ENCODE assay signal across 8 cellular contexts in genomic region chr2:205024822-205025518, GRCh38.
DNase-seq lines count a peak whose midpoint lies in the region; ATAC-seq and TF ChIP-seq lines count a peak whose summit lies in the region.

No MANE protein-coding gene starts in this region.

- DNase-seq in H4 (ENCODE audit: low spot score) = peak; percentile 91
- peak; percentile 90 to 96 for DNase-seq in SJSA1 (ENCODE audit: low read depth in 1 of 2, low spot score in 2 of 2)
- DNase-seq in dedifferentiated amniotic fluid mesenchymal stem cell (ENCODE audit: extremely low spot score) = peak; percentile 95
- DNase-seq in midbrain (lab: John Stamatoyannopoulos, UW) = peak; percentile 56
- no peak for DNase-seq in upper lobe of left lung
- no peak for DNase-seq in NCI-H2171 treated with DMSO at 0.1 percent for 48 hours (lab: John Stamatoyannopoulos, UW)
- no peak for DNase-seq in MM.1S

- H3K27ac ChIP-seq in SJSA1 = peak overlapping the region; percentile 98
- peak overlapping the region in 1 of 4 donors; percentile 4 for H3K27ac ChIP-seq in upper lobe of left lung
- H3K27ac ChIP-seq in MM.1S (ENCODE audit: low read length) = no peak overlapping the region

- no peak for TF ChIP-seq POLR2A in upper lobe of left lung (IDR thresholded peaks at IDR 0.05)

- H2AFZ ChIP-seq in MM.1S (ENCODE audit: low read length) = no peak overlapping the region

- no peaks in the 10 kb centered on the region for H4K20me1 ChIP-seq in MM.1S (ENCODE audit: insufficient read depth, low read length)

- H3K4me3 ChIP-seq in SJSA1 (peak overlapping the region; percentile 30), upper lobe of left lung (no peak overlapping the region), MM.1S (ENCODE audit: low read length) (no peak overlapping the region)

- H3K36me3 ChIP-seq in SJSA1 (no peaks in the 10 kb centered on the region), upper lobe of left lung (no peaks in the 10 kb centered on the region), MM.1S (replicated peaks; ENCODE audit: insufficient read depth, low read length) (no peaks in the 10 kb centered on the region)

- 54 to 61% methylated on average over 10 of the region's 10 CpGs for WGBS in upper lobe of left lung, 2 donors

- H3K4me2 ChIP-seq in MM.1S (ENCODE audit: low read depth, low read length) = no peak overlapping the region

- H3K79me2 ChIP-seq in MM.1S (ENCODE audit: low read length) = no peaks in the 10 kb centered on the region

- H3K27me3 ChIP-seq in SJSA1 (replicated peaks) (no peaks in the 10 kb centered on the region), upper lobe of left lung (no peaks in the 10 kb centered on the region), MM.1S (replicated peaks; ENCODE audit: insufficient read depth, low read length) (no peaks in the 10 kb centered on the region)

- TF ChIP-seq CTCF in upper lobe of left lung (IDR thresholded peaks at IDR 0.05) (no peak), MM.1S (IDR thresholded peaks at IDR 0.05; ENCODE audit: low read length) (no peak)

- peak; percentile 73 to 93 for ATAC-seq in upper lobe of left lung (ENCODE audit: low FRiP score in 2 of 2)
- no peak for ATAC-seq in HG02970 (IDR thresholded peaks at IDR 0.05; ENCODE audit: low FRiP score, unreplicated experiment)

- no peak overlapping the region for H3K9ac ChIP-seq in MM.1S (ENCODE audit: low read length)

- H3F3A ChIP-seq in MM.1S (ENCODE audit: insufficient read depth, low read length) = no peaks in the 10 kb centered on the region

- TF ChIP-seq EP300 in upper lobe of left lung (IDR thresholded peaks at IDR 0.05) = no peak

- H3K4me1 ChIP-seq in SJSA1 (replicated peaks) = peaks cover 26% of the 10 kb centered on the region
- H3K4me1 ChIP-seq in upper lobe of left lung = peaks cover 0 to 6% (median 0%) of the 10 kb centered on the region in 4 donors
- no peaks in the 10 kb centered on the region for H3K4me1 ChIP-seq in MM.1S (ENCODE audit: low read length)

- H3K9me3 ChIP-seq in SJSA1 (replicated peaks) (no peaks in the 10 kb centered on the region), upper lobe of left lung (no peaks in the 10 kb centered on the region), MM.1S (replicated peaks; ENCODE audit: insufficient read depth, low read length) (no peaks in the 10 kb centered on the region)

- H3K9me2 ChIP-seq in MM.1S (replicated peaks; ENCODE audit: insufficient read depth, low read length) = no peaks in the 10 kb centered on the region

Comparison
In these comparisons a context has a peak if more than half of its experiments do, and no peak if none do; other contexts are left out.
1. DNase-seq: peak in H4 (single experiment), SJSA1 (2 of 2), dedifferentiated amniotic fluid mesenchymal stem cell (single experiment) and midbrain (single experiment); none in upper lobe of left lung (0 of 2), NCI-H2171 treated with DMSO at 0.1 percent for 48 hours (single experiment) and MM.1S (single experiment).